1 cellular context compared by ENCODE assay signal in the genomic region with DNA sequence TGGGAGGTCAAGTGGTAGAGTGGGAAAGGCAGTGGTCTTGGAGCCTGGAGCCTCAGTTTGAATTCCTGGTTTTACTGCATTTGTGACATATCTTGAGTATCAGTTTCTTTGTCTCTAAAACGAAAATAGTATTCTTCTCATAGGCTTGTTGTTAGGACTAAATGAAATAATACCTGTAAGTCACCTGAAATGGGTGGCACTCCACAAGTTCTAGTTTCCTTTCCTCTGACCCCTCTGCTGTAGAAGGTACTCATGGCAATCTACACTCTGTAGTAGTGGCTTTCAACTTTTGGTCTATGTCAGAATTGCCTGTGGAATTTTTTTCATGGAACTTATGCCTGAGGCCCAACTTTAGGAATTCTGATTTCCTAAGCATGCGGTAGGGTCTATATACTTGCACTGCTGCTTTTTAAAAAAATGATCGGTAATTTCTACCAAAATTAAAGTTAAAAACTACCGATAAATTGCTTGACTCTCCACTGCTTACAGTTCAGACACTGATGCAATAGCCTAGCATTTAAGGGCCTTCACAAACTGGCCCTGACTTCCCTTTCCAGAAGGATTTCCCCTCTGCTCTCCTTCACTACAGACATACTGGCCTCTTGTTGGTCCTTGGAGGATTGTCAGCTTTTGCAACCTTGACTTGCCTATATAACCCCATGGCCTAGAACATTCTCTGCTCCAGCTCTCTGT.
TF ChIP-seq lines count a peak whose summit lies in the region.

No MANE protein-coding gene starts in this region.

TF ChIP-seq in HepG2, 621 proteins besides CTCF, POLR2A, EP300 and RAD21:
- TF ChIP-seq, protein P1, sequence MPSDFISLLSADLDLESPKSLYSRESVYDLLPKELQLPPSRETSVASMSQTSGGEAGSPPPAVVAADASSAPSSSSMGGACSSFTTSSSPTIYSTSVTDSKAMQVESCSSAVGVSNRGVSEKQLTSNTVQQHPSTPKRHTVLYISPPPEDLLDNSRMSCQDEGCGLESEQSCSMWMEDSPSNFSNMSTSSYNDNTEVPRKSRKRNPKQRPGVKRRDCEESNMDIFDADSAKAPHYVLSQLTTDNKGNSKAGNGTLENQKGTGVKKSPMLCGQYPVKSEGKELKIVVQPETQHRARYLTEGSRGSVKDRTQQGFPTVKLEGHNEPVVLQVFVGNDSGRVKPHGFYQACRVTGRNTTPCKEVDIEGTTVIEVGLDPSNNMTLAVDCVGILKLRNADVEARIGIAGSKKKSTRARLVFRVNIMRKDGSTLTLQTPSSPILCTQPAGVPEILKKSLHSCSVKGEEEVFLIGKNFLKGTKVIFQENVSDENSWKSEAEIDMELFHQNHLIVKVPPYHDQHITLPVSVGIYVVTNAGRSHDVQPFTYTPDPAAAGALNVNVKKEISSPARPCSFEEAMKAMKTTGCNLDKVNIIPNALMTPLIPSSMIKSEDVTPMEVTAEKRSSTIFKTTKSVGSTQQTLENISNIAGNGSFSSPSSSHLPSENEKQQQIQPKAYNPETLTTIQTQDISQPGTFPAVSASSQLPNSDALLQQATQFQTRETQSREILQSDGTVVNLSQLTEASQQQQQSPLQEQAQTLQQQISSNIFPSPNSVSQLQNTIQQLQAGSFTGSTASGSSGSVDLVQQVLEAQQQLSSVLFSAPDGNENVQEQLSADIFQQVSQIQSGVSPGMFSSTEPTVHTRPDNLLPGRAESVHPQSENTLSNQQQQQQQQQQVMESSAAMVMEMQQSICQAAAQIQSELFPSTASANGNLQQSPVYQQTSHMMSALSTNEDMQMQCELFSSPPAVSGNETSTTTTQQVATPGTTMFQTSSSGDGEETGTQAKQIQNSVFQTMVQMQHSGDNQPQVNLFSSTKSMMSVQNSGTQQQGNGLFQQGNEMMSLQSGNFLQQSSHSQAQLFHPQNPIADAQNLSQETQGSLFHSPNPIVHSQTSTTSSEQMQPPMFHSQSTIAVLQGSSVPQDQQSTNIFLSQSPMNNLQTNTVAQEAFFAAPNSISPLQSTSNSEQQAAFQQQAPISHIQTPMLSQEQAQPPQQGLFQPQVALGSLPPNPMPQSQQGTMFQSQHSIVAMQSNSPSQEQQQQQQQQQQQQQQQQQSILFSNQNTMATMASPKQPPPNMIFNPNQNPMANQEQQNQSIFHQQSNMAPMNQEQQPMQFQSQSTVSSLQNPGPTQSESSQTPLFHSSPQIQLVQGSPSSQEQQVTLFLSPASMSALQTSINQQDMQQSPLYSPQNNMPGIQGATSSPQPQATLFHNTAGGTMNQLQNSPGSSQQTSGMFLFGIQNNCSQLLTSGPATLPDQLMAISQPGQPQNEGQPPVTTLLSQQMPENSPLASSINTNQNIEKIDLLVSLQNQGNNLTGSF (CRISPR knock-in tag; IDR thresholded peaks at IDR 0.05) = no peak
- no peak for TF ChIP-seq ZSCAN21 (CRISPR knock-in tag; IDR thresholded peaks at IDR 0.05; ENCODE audit: borderline replicate concordance)
- TF ChIP-seq, protein P2, sequence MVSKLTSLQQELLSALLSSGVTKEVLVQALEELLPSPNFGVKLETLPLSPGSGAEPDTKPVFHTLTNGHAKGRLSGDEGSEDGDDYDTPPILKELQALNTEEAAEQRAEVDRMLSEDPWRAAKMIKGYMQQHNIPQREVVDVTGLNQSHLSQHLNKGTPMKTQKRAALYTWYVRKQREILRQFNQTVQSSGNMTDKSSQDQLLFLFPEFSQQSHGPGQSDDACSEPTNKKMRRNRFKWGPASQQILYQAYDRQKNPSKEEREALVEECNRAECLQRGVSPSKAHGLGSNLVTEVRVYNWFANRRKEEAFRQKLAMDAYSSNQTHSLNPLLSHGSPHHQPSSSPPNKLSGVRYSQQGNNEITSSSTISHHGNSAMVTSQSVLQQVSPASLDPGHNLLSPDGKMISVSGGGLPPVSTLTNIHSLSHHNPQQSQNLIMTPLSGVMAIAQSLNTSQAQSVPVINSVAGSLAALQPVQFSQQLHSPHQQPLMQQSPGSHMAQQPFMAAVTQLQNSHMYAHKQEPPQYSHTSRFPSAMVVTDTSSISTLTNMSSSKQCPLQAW (CRISPR knock-in tag; IDR thresholded peaks at IDR 0.05) = no peak
- no peak for TF ChIP-seq ZNF781 (CRISPR knock-in tag; IDR thresholded peaks at IDR 0.05; ENCODE audit: borderline replicate concordance, not compliant biosample characterization)
- TF ChIP-seq SIN3A (IDR thresholded peaks at IDR 0.05; ENCODE audit: borderline replicate concordance, low read depth, low read length) = no peak
- no peak for TF ChIP-seq ZNF605 (CRISPR knock-in tag; IDR thresholded peaks at IDR 0.05)
- no peak for TF ChIP-seq SOX5 (CRISPR knock-in tag; IDR thresholded peaks at IDR 0.05; ENCODE audit: borderline replicate concordance)
- TF ChIP-seq SNRNP70 (IDR thresholded peaks at IDR 0.05; ENCODE audit: low read depth, low read length) = no peak
- no peak for TF ChIP-seq ZNF33B (CRISPR knock-in tag; IDR thresholded peaks at IDR 0.05)
- TF ChIP-seq, protein P3, sequence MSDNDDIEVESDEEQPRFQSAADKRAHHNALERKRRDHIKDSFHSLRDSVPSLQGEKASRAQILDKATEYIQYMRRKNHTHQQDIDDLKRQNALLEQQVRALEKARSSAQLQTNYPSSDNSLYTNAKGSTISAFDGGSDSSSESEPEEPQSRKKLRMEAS (IDR thresholded peaks at IDR 0.05) = no peak
- no peak for TF ChIP-seq ZNF331 (CRISPR knock-in tag; IDR thresholded peaks at IDR 0.05)
- TF ChIP-seq ERF (CRISPR knock-in tag; IDR thresholded peaks at IDR 0.05) = no peak
- TF ChIP-seq U2AF2 (IDR thresholded peaks at IDR 0.05; ENCODE audit: low read depth, low read length) = no peak
- TF ChIP-seq KDM2A (CRISPR knock-in tag; IDR thresholded peaks at IDR 0.05; ENCODE audit: borderline replicate concordance, low read depth) = no peak
- no peak for TF ChIP-seq PAWR (CRISPR knock-in tag; IDR thresholded peaks at IDR 0.05; ENCODE audit: borderline replicate concordance)
- TF ChIP-seq, protein P4, sequence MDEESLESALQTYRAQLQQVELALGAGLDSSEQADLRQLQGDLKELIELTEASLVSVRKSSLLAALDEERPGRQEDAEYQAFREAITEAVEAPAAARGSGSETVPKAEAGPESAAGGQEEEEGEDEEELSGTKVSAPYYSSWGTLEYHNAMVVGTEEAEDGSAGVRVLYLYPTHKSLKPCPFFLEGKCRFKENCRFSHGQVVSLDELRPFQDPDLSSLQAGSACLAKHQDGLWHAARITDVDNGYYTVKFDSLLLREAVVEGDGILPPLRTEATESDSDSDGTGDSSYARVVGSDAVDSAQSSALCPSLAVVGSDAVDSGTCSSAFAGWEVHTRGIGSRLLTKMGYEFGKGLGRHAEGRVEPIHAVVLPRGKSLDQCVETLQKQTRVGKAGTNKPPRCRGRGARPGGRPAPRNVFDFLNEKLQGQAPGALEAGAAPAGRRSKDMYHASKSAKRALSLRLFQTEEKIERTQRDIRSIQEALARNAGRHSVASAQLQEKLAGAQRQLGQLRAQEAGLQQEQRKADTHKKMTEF (CRISPR knock-in tag; IDR thresholded peaks at IDR 0.05) = no peak
TF ChIP-seq in HepG2: peak in this region for 0.
